ENCODE assay signal across 10 cellular contexts in the genomic region with DNA sequence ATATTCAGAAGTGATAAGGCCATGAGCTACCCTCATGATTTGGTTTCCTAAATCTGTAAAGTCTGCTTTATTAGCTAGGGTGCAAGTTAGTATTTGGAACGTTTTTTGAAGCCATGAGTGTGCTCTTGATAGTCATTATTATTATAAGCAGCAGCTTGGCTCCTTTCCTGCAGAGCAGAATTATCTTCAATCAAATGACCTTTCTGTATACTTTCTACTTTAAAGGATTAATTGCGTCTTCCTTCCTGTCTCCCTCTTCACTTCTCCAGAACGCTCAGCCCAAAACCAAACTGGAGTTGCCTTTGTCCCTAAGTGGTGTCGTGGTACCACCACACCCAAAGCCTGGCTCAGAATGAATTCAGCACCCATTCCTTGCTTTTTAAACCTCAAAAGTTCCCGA.
DNase-seq lines count a peak whose midpoint lies in the region; ATAC-seq, FAIRE-seq and TF ChIP-seq lines count a peak whose summit lies in the region.
"Had no signal": no experiment of that assay in that cellular context is flagged by ENCODE, and none has a peak within 500 bp of the region (broad histone marks: within the 10 kb centered on the region; RNA-seq: fewer than 3 reads in every experiment).

No MANE protein-coding gene starts in this region.

- H3K36me3 ChIP-seq in astrocyte (ENCODE audit: insufficient read depth, low read length): no peaks in the 10 kb centered on the region
- H3K36me3 ChIP-seq in left lung: no peaks in the 10 kb centered on the region
- H3K36me3 ChIP-seq in tibial nerve: no peaks in the 10 kb centered on the region

- DNase-seq in activated CD4-positive, alpha-beta T cell treated with anti-CD3 and anti-CD28 coated beads, Interleukin-2, amount 10 ng/mL, durations not matched to agents 7 days and 5 days: no peak
- no peak for DNase-seq in activated CD4-positive, alpha-beta T cell treated with anti-CD3 and anti-CD28 coated beads, Interleukin-2, amount 50 U/mL, for 4 hours
- DNase-seq in astrocyte (ENCODE audit: low read depth) (no peak), left lung (no peak), tibial nerve (ENCODE audit: low spot score in 2 of 2) (no peak), cerebellum (ENCODE audit: low spot score) (no peak)
- DNase-seq: H7; stimulated activated CD4-positive, alpha-beta T cell treated with anti-CD3 and anti-CD28 coated beads, Interleukin-4, amount 100 ng/mL, for 4 hours had no signal

- H3K79me2 ChIP-seq in astrocyte (ENCODE audit: insufficient read depth, low read length): no peaks in the 10 kb centered on the region

- peak overlapping the region; percentile 73 for H3K27ac Mint-ChIP-seq in activated CD4-positive, alpha-beta T cell treated with anti-CD3 and anti-CD28 coated beads, Interleukin-2, amount 10 ng/mL, durations not matched to agents 7 days and 5 days
- peak overlapping the region; percentile 56 for H3K27ac Mint-ChIP-seq in astrocyte (ENCODE audit: unreplicated experiment)

- H3K4me1 Mint-ChIP-seq in activated CD4-positive, alpha-beta T cell treated with anti-CD3 and anti-CD28 coated beads, Interleukin-2, amount 10 ng/mL, durations not matched to agents 7 days and 5 days: peaks cover 66% of the 10 kb centered on the region
- H3K4me1 Mint-ChIP-seq in astrocyte (ENCODE audit: low read depth, unreplicated experiment): peaks cover 67% of the 10 kb centered on the region

- TF ChIP-seq POLR2A in tibial nerve (IDR thresholded peaks at IDR 0.05): no peak

- no peak for TF ChIP-seq EP300 in tibial nerve (IDR thresholded peaks at IDR 0.05)

- H2AFZ ChIP-seq in astrocyte (ENCODE audit: low read depth, low read length): peak overlapping the region; percentile 45

- H3K4me2 ChIP-seq in astrocyte (ENCODE audit: low read length): peak overlapping the region; percentile 72

- intact Hi-C loops in left lung (cut with DNase I): no loop called here

- H3K9ac ChIP-seq in astrocyte (ENCODE audit: low read length): no peak overlapping the region

- TF ChIP-seq CTCF in astrocyte (IDR thresholded peaks at IDR 0.05; ENCODE audit: insufficient read depth, low read depth, low read length): no peak
- no peak for TF ChIP-seq CTCF in left lung (IDR thresholded peaks at IDR 0.05)
- TF ChIP-seq CTCF in tibial nerve (IDR thresholded peaks at IDR 0.05): no peak

- FAIRE-seq in astrocyte (lab: Jason Lieb, UNC): no peak

- no peak overlapping the region for H3K4me3 Mint-ChIP-seq in activated CD4-positive, alpha-beta T cell treated with anti-CD3 and anti-CD28 coated beads, Interleukin-2, amount 10 ng/mL, durations not matched to agents 7 days and 5 days
- peak overlapping the region; percentile 21 for H3K4me3 Mint-ChIP-seq in astrocyte (ENCODE audit: unreplicated experiment)

- H3K9me3 ChIP-seq in astrocyte (ENCODE audit: insufficient read depth, low read depth, low read length) (no peaks in the 10 kb centered on the region), left lung (no peaks in the 10 kb centered on the region), tibial nerve (no peaks in the 10 kb centered on the region)

- H3K9me3 Mint-ChIP-seq in activated CD4-positive, alpha-beta T cell treated with anti-CD3 and anti-CD28 coated beads, Interleukin-2, amount 10 ng/mL, durations not matched to agents 7 days and 5 days: peaks cover 5% of the 10 kb centered on the region
- peaks cover 3% of the 10 kb centered on the region for H3K9me3 Mint-ChIP-seq in astrocyte (ENCODE audit: unreplicated experiment)

- H3K27me3 ChIP-seq in astrocyte (ENCODE audit: insufficient read depth, low read length) (no peaks in the 10 kb centered on the region), left lung (no peaks in the 10 kb centered on the region), tibial nerve (no peaks in the 10 kb centered on the region)

- POLR2A ChIA-PET in activated CD4-positive, alpha-beta T cell treated with anti-CD3 and anti-CD28 coated beads, Interleukin-2, amount 10 ng/mL, durations not matched to agents 7 days and 5 days (lab: Charles Lee): no interaction called here

- CTCF ChIA-PET in activated CD4-positive, alpha-beta T cell treated with anti-CD3 and anti-CD28 coated beads, Interleukin-2, amount 10 ng/mL, durations not matched to agents 7 days and 5 days (lab: Charles Lee): interaction anchor here (0.6 kb wide), 1 partner anchor 819 kb away, joined by 3 read pairs; no protein-coding TSS in a partner anchor

- H3K4me3 ChIP-seq in astrocyte (ENCODE audit: insufficient read depth, low read depth, low read length) (no peak overlapping the region), left lung (no peak overlapping the region), tibial nerve (no peak overlapping the region)

- H3K27ac ChIP-seq in astrocyte (ENCODE audit: low read depth, low read length) (peak overlapping the region; percentile 73), left lung (peak overlapping the region; percentile 72 to 77), tibial nerve (peak overlapping the region in 3 of 4 donors; percentile 44 to 61 (median 54))

- H3K4me1 ChIP-seq in astrocyte (ENCODE audit: insufficient read depth, low read length) (peaks cover 45% of the 10 kb centered on the region), left lung (peaks cover 28 to 84% of the 10 kb centered on the region in 2 donors), tibial nerve (peaks cover 0 to 46% (median 20%) of the 10 kb centered on the region in 4 donors)

- no peaks in the 10 kb centered on the region for H4K20me1 ChIP-seq in astrocyte (ENCODE audit: insufficient read depth, low read length)

- peaks cover 17% of the 10 kb centered on the region for H3K36me3 Mint-ChIP-seq in activated CD4-positive, alpha-beta T cell treated with anti-CD3 and anti-CD28 coated beads, Interleukin-2, amount 10 ng/mL, durations not matched to agents 7 days and 5 days (ENCODE audit: low read depth)
- no peaks in the 10 kb centered on the region for H3K36me3 Mint-ChIP-seq in astrocyte (ENCODE audit: low read depth, unreplicated experiment)

- WGBS in tibial nerve, 2 donors: 13 to 18% methylated on average over 5 of the region's 5 CpGs

- ATAC-seq in left lung: peak; percentile 4
- ATAC-seq in HG03025 (IDR thresholded peaks at IDR 0.05; ENCODE audit: low FRiP score, unreplicated experiment): no peak
- ATAC-seq in HG02678 (IDR thresholded peaks at IDR 0.05; ENCODE audit: unreplicated experiment): no peak

- H3K27me3 Mint-ChIP-seq in activated CD4-positive, alpha-beta T cell treated with anti-CD3 and anti-CD28 coated beads, Interleukin-2, amount 10 ng/mL, durations not matched to agents 7 days and 5 days: no peaks in the 10 kb centered on the region
- no peaks in the 10 kb centered on the region for H3K27me3 Mint-ChIP-seq in astrocyte (ENCODE audit: low read depth, unreplicated experiment)
